In the genomic region with DNA sequence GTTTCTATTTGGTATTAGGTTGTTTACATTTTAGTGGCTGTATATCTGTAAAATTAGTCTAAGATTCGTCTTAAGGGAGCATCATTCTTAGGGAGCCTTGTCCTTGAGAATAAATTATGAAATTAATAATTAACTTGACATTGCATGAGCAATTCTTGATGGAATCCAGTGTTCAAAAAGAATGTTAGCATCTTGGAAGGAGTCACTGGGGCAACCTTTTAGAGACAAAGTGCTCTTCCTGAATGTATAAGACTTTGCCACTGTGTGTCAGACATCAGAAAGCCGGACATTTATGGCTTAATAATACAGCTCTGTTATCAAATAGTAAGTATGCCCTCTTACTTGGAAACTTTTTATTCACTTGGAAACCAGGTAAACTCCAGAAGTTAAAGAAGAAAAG, we compare ENCODE assay signal across 32 cellular contexts.
"Had no signal": no experiment of that assay in that cellular context is flagged by ENCODE, and none has a peak within 500 bp of the region (broad histone marks: within the 10 kb centered on the region; RNA-seq: fewer than 3 reads in every experiment).

No MANE protein-coding gene starts in this region.

- H3K4me1 ChIP-seq: lower lobe of right lung, neural progenitor cell, parathyroid adenoma, psoas muscle, right atrium auricular region, right lobe of liver, stomach, testis, thyroid gland, transverse colon, upper lobe of left lung, vagina had no signal

- H3K9me3 Mint-ChIP-seq: neural progenitor cell had no signal

- H3K4me1 Mint-ChIP-seq: immature natural killer cell; mesothelial cell of epicardium; naive B cell; natural killer cell; nephron progenitor cell; neural progenitor cell; stimulated activated naive B cell treated with anti-CD40 and anti-IgM and Interleukin-4, amounts not matched to agents 10 μg/mL and 1 μg/mL and 100 μg/mL, for 72 hours had no signal

- H2AFZ ChIP-seq: neural progenitor cell, parathyroid adenoma had no signal

- H3K36me3 ChIP-seq: lower lobe of right lung, neural progenitor cell, neutrophil, right atrium auricular region, right lobe of liver, stomach, thyroid gland, transverse colon, upper lobe of left lung, vagina had no signal

- H3K79me2 ChIP-seq: parathyroid adenoma had no signal

- H3K9me3 ChIP-seq: lower lobe of right lung, neutrophil, psoas muscle, right atrium auricular region, right lobe of liver, stomach, testis, thyroid gland, transverse colon, upper lobe of left lung, vagina had no signal

- H3K36me3 Mint-ChIP-seq: immature natural killer cell; mesothelial cell of epicardium; naive B cell; natural killer cell; neural progenitor cell; stimulated activated naive B cell treated with anti-CD40 and anti-IgM and Interleukin-4, amounts not matched to agents 10 μg/mL and 1 μg/mL and 100 μg/mL, for 72 hours had no signal

- DNase-seq: hypothalamus; immature natural killer cell; kidney; left cardiac atrium; left ventricle myocardium superior; lower lobe of right lung; mammary epithelial cell; mesendoderm; naive B cell; natural killer cell; nephron progenitor cell; occipital lobe; psoas muscle; right lobe of liver; stimulated activated CD4-positive, alpha-beta T cell treated with anti-CD3 and anti-CD28 coated beads, Interleukin-12 subunit alpha, Interleukin-12 subunit beta, amount 100 ng/mL, for 4 hours; stimulated activated CD4-positive, alpha-beta T cell treated with anti-CD3 and anti-CD28 coated beads, Interleukin-15, amount 100 ng/mL, for 24 hours; stimulated activated CD4-positive, alpha-beta T cell treated with anti-CD3 and anti-CD28 coated beads, Interleukin-2, amount 100 ng/mL, for 24 hours; stimulated activated CD4-positive, alpha-beta T cell treated with anti-CD3 and anti-CD28 coated beads, Interleukin-4, amount 100 ng/mL, for 1 hour; stimulated activated naive B cell treated with anti-CD40 and anti-IgM and Interleukin-4, amounts not matched to agents 10 μg/mL and 1 μg/mL and 100 μg/mL, for 72 hours; stimulated activated naive CD8-positive, alpha-beta T cell treated with anti-CD3 and anti-CD28 coated beads, Interleukin-15, Interleukin-2, amounts not matched to agents 100 U/mL and 50 U/mL, for 24 hours; stomach; testis; thyroid gland; transverse colon; upper lobe of left lung had no signal

- H3K4me3 ChIP-seq: lower lobe of right lung, neural progenitor cell, psoas muscle, right atrium auricular region, right lobe of liver, stomach, testis, thyroid gland, transverse colon, upper lobe of left lung, vagina had no signal

- H3K27ac Mint-ChIP-seq: immature natural killer cell; mesothelial cell of epicardium; naive B cell; natural killer cell; nephron progenitor cell; neural progenitor cell; stimulated activated naive B cell treated with anti-CD40 and anti-IgM and Interleukin-4, amounts not matched to agents 10 μg/mL and 1 μg/mL and 100 μg/mL, for 72 hours had no signal

- ATAC-seq: left cardiac atrium; left lobe of liver; left ventricle myocardium superior; lower lobe of right lung; natural killer cell; psoas muscle; right lobe of liver; stimulated activated naive B cell treated with anti-CD40 and anti-IgM and Interleukin-4, amounts not matched to agents 10 μg/mL and 1 μg/mL and 100 μg/mL, for 72 hours; stimulated activated naive CD8-positive, alpha-beta T cell treated with anti-CD3 and anti-CD28 coated beads, Interleukin-15, Interleukin-2, amounts not matched to agents 100 U/mL and 50 U/mL, for 24 hours had no signal

- H3K27ac ChIP-seq: lower lobe of right lung, neural progenitor cell, neutrophil, parathyroid adenoma, psoas muscle, right atrium auricular region, right lobe of liver, stomach, testis, thyroid gland, transverse colon, upper lobe of left lung, vagina had no signal

- H3K4me3 Mint-ChIP-seq: immature natural killer cell; mesothelial cell of epicardium; naive B cell; natural killer cell; nephron progenitor cell; neural progenitor cell; stimulated activated naive B cell treated with anti-CD40 and anti-IgM and Interleukin-4, amounts not matched to agents 10 μg/mL and 1 μg/mL and 100 μg/mL, for 72 hours had no signal

- H3K4me2 ChIP-seq: neural progenitor cell had no signal

- H3K27me3 Mint-ChIP-seq: naive B cell; stimulated activated naive B cell treated with anti-CD40 and anti-IgM and Interleukin-4, amounts not matched to agents 10 μg/mL and 1 μg/mL and 100 μg/mL, for 72 hours had no signal

- H3K9ac ChIP-seq: neural progenitor cell, parathyroid adenoma had no signal

- H3K27me3 ChIP-seq: neural progenitor cell, neutrophil, right atrium auricular region, right lobe of liver, stomach, testis, thyroid gland, transverse colon, upper lobe of left lung, vagina had no signal
